ENCODE assay signal across 12 cellular contexts in genomic region chr7:131773413-131773812, GRCh38.
DNase-seq lines count a peak whose midpoint lies in the region; ATAC-seq, FAIRE-seq and TF ChIP-seq lines count a peak whose summit lies in the region.
"Had no signal": no experiment of that assay in that cellular context is flagged by ENCODE, and none has a peak within 500 bp of the region (broad histone marks: within the 10 kb centered on the region; RNA-seq: fewer than 3 reads in every experiment).

No MANE protein-coding gene starts in this region.

- no peak overlapping the region for H3K56ac ChIP-seq in H1 (replicated peaks; ENCODE audit: insufficient read length, low read depth, low read length)

- no peak overlapping the region for H2BK15ac ChIP-seq in H1 (ENCODE audit: low read length)

- H3K4me1 ChIP-seq in HEK293 (ENCODE audit: control insufficient read depth, insufficient read depth, low read length): no peaks in the 10 kb centered on the region
- H3K4me1 ChIP-seq in H1 (replicated peaks in 1 of 4; ENCODE audit: control insufficient read depth in 3 of 4, insufficient read depth in 4 of 4, low read length in 3 of 4): 0 out of 7 replicates have a peak, but pooled peaks cover 0 to 4% (median 0%) of the 10 kb centered on the region in 4 experiments
- H3K4me1 ChIP-seq in small intestine (ENCODE audit: control insufficient read depth in 2 of 2, insufficient read depth in 1 of 2, low read depth in 1 of 2, low read length in 1 of 2): no peaks in the 10 kb centered on the region

- H3K23ac ChIP-seq in H1 (ENCODE audit: insufficient read length): no peak overlapping the region

- H2BK20ac ChIP-seq in H1 (ENCODE audit: low read length): no peak overlapping the region

- H3K9ac ChIP-seq in H1 (replicated peaks in 1 of 4; ENCODE audit: extremely low read depth in 1 of 4, low read depth in 3 of 4, low read length in 3 of 4): no peak overlapping the region

- H3K9me3 ChIP-seq in HEK293 (ENCODE audit: control insufficient read depth, insufficient read depth, low read depth, low read length): no peaks in the 10 kb centered on the region
- no peaks in the 10 kb centered on the region for H3K9me3 ChIP-seq in H1 (ENCODE audit: insufficient read depth in 2 of 2, low read depth in 1 of 2, low read length in 1 of 2)
- H3K9me3 ChIP-seq in small intestine (ENCODE audit: control insufficient read depth, low read depth): no peaks in the 10 kb centered on the region
- H3K9me3 ChIP-seq: Caco-2 had no signal

- POLR2A ChIA-PET in HEK293 (lab: Yijun Ruan, JAX): no interaction called here
- POLR2A ChIA-PET in H1 (lab: Charles Lee; ENCODE audit: partially characterized antibody): no interaction called here

- no peak overlapping the region for H2BK5ac ChIP-seq in H1 (ENCODE audit: low read depth, low read length)

- no peak for FAIRE-seq in H1 (lab: Jason Lieb, UNC)
- FAIRE-seq in small intestine (lab: Jason Lieb, UNC): no peak

- no peak overlapping the region for H3K4ac ChIP-seq in H1 (replicated peaks; ENCODE audit: insufficient read length, low read depth, low read length)

- H4K91ac ChIP-seq in H1 (replicated peaks; ENCODE audit: insufficient read length, low read length): no peak overlapping the region

- no peak for TF ChIP-seq POLR2A in H1 (IDR thresholded peaks at IDR 0.05; ENCODE audit: control extremely low read depth in 1 of 2, low read depth in 2 of 2, low read length in 2 of 2)

- no peak for TF ChIP-seq CTCF in HEK293 (tag by site-specific recombination; IDR thresholded peaks at IDR 0.05)
- TF ChIP-seq CTCF in H1 (IDR thresholded peaks at IDR 0.05; ENCODE audit: control extremely low read depth in 1 of 3, insufficient read depth in 1 of 3, low read depth in 1 of 3, low read length in 3 of 3): no peak

- H3K4me3 ChIP-seq in HEK293 (ENCODE audit: low read depth, low read length) (no peak overlapping the region), H1 (ENCODE audit: extremely low read depth in 1 of 4, insufficient read depth in 2 of 4, low read depth in 3 of 4, low read length in 4 of 4) (no peak overlapping the region), small intestine (ENCODE audit: low read depth in 1 of 2, low read length in 2 of 2) (no peak overlapping the region)
- H3K4me3 ChIP-seq: GM23338 had no signal

- no peak overlapping the region for H2BK120ac ChIP-seq in H1 (replicated peaks; ENCODE audit: low read depth, low read length)

- H2AFZ ChIP-seq in H1 (ENCODE audit: low read length): no peak overlapping the region
- H2AFZ ChIP-seq: GM23338 had no signal

- no peak for ATAC-seq in GM18517 (IDR thresholded peaks at IDR 0.05; ENCODE audit: unreplicated experiment)
- ATAC-seq in GM18520 (IDR thresholded peaks at IDR 0.05; ENCODE audit: unreplicated experiment): no peak
- ATAC-seq: CD8-positive, alpha-beta T cell; GM23338 had no signal

- no peak for TF ChIP-seq EP300 in H1 (IDR thresholded peaks at IDR 0.05; ENCODE audit: borderline replicate concordance in 1 of 2, low read depth in 2 of 2, low read length in 2 of 2)

- no peaks in the 10 kb centered on the region for H3K36me3 ChIP-seq in HEK293 (ENCODE audit: control insufficient read depth in 2 of 2, insufficient read depth in 1 of 2, low read length in 2 of 2)
- H3K36me3 ChIP-seq in H1 (ENCODE audit: control insufficient read depth in 2 of 4, insufficient read depth in 4 of 4, low read length in 3 of 4): no peaks in the 10 kb centered on the region
- no peaks in the 10 kb centered on the region for H3K36me3 ChIP-seq in small intestine (ENCODE audit: control insufficient read depth in 2 of 2, insufficient read depth in 2 of 2, low read length in 2 of 2)

- H2BK12ac ChIP-seq in H1 (ENCODE audit: low read depth, low read length): no peak overlapping the region

- WGBS in H1 (ENCODE audit: extremely low coverage in 1 of 2, insufficient coverage in 1 of 2, insufficient read length in 1 of 2, insufficient replicate concordance in 2 of 2, low coverage in 1 of 2, low lambda C conversion rate in 2 of 2, missing lambda C conversion rate in 1 of 2), 2 experiments: 83% methylated on average over 2 of the region's 2 CpGs; no CpG with 5 or more reads in 1 of the 2 experiments
- 8 to 31% (median 15%) methylated on average over 2 of the region's 2 CpGs for WGBS in small intestine, 3 donors

- TF ChIP-seq RAD21 in H1 (IDR thresholded peaks at IDR 0.05 in 1 of 2, conservative IDR thresholded peaks at IDR 0.05 in 1 of 2; ENCODE audit: low read depth in 2 of 2, low read length in 2 of 2): no peak

- H3K18ac ChIP-seq in H1 (ENCODE audit: extremely low read depth, low read length): no peak overlapping the region

- H3K23me2 ChIP-seq in H1 (ENCODE audit: low read depth, low read length): no peaks in the 10 kb centered on the region; the same call in 1 of the 2 replicates

- CTCF ChIA-PET in HEK293 (lab: Yijun Ruan, JAX) (interaction anchor here (1.9 kb wide), 1 partner anchor 20 kb away, joined by 7 read pairs; no protein-coding TSS in a partner anchor), H1 (lab: Charles Lee; ENCODE audit: partially characterized antibody) (interaction anchor here (0.8 to 4.1 kb wide), 9 partner anchors 13 to 86 kb away, joined by 3 to 16 read pairs (median 5); no protein-coding TSS in a partner anchor)

- H4K5ac ChIP-seq in H1 (ENCODE audit: insufficient read length, low read depth, low read length): no peak overlapping the region

- H3K27me3 ChIP-seq in H1 (replicated peaks in 1 of 4; ENCODE audit: control insufficient read depth in 3 of 4, extremely low read depth in 1 of 4, insufficient read depth in 3 of 4, low read length in 3 of 4) (no peaks in the 10 kb centered on the region), small intestine (ENCODE audit: control insufficient read depth in 2 of 2, insufficient read depth in 2 of 2, low read length in 2 of 2) (no peaks in the 10 kb centered on the region)

- no peaks in the 10 kb centered on the region for H3K79me1 ChIP-seq in H1 (ENCODE audit: low read depth, low read length)

- H3K4me2 ChIP-seq in H1 (ENCODE audit: insufficient read depth in 1 of 2, low read depth in 2 of 2, low read length in 2 of 2): no peak overlapping the region
- H3K4me2 ChIP-seq: GM23338 had no signal

- DNase-seq in DMS 273 (lab: John Stamatoyannopoulos, UW; ENCODE audit: unreplicated experiment): peak; percentile 50
- DNase-seq in H1 (ENCODE audit: low read depth in 1 of 2, low spot score in 2 of 2): no peak
- peak; percentile 6 for DNase-seq in small intestine
- no peak for DNase-seq in NCI-H510A (lab: John Stamatoyannopoulos, UW)
- DNase-seq: Caco-2; CD8-positive, alpha-beta T cell; H9; HFFc6 had no signal

- no peak overlapping the region for H3K14ac ChIP-seq in H1 (ENCODE audit: insufficient read length)

- no peak overlapping the region for H2AK5ac ChIP-seq in H1 (ENCODE audit: low read depth, low read length)

- no peaks in the 10 kb centered on the region for H4K20me1 ChIP-seq in H1 (replicated peaks in 1 of 2; ENCODE audit: control insufficient read depth in 1 of 2, insufficient read depth in 2 of 2, low read length in 2 of 2)

- H4K8ac ChIP-seq in H1 (ENCODE audit: extremely low read depth, insufficient read depth, low read length): no peak overlapping the region

- no peak overlapping the region for H3K27ac ChIP-seq in HEK293 (ENCODE audit: extremely low read depth, low read depth, low read length)
- no peak overlapping the region for H3K27ac ChIP-seq in H1 (ENCODE audit: low read depth, low read length)
- H3K27ac ChIP-seq in small intestine (ENCODE audit: low read depth in 1 of 2, low read length in 1 of 2): no peak overlapping the region

- no peaks in the 10 kb centered on the region for H3K79me2 ChIP-seq in H1 (ENCODE audit: control insufficient read depth in 1 of 2, insufficient read depth in 2 of 2, low read length in 2 of 2)

TF ChIP-seq in HEK293, 187 proteins besides CTCF, POLR2A, EP300 and RAD21:
- TF ChIP-seq, protein P1, sequence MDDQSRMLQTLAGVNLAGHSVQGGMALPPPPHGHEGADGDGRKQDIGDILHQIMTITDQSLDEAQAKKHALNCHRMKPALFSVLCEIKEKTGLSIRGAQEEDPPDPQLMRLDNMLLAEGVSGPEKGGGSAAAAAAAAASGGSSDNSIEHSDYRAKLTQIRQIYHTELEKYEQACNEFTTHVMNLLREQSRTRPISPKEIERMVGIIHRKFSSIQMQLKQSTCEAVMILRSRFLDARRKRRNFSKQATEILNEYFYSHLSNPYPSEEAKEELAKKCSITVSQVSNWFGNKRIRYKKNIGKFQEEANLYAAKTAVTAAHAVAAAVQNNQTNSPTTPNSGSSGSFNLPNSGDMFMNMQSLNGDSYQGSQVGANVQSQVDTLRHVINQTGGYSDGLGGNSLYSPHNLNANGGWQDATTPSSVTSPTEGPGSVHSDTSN (CRISPR knock-in tag; IDR thresholded peaks at IDR 0.05): no peak
- 0 out of 2 replicates have a peak, but pooled peaks have one; percentile 9 for TF ChIP-seq ZNF768 (tag by site-specific recombination; IDR thresholded peaks at IDR 0.05)

TF ChIP-seq in H1, 55 proteins besides CTCF, POLR2A, EP300 and RAD21:
- TF ChIP-seq SP4 (IDR thresholded peaks at IDR 0.05; ENCODE audit: low read length) (no peak), KDM5A (IDR thresholded peaks at IDR 0.05; ENCODE audit: low read length) (no peak), JUN (IDR thresholded peaks at IDR 0.05; ENCODE audit: low read depth, low read length) (no peak), KDM1A (IDR thresholded peaks at IDR 0.05; ENCODE audit: borderline replicate concordance, low read length) (peak; percentile 53; the same call in 1 of the 2 replicates)
- TF ChIP-seq, protein P2, sequence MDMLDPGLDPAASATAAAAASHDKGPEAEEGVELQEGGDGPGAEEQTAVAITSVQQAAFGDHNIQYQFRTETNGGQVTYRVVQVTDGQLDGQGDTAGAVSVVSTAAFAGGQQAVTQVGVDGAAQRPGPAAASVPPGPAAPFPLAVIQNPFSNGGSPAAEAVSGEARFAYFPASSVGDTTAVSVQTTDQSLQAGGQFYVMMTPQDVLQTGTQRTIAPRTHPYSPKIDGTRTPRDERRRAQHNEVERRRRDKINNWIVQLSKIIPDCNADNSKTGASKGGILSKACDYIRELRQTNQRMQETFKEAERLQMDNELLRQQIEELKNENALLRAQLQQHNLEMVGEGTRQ (IDR thresholded peaks at IDR 0.05; ENCODE audit: low read length): no peak
TF ChIP-seq in H1: peak in this region for 1.

Comparison
In these comparisons a context has a peak if more than half of its experiments do, and no peak if none do; other contexts are left out.
1. DNase-seq: peak in DMS 273 (single experiment) and small intestine (single experiment); none in H1 (0 of 2) and NCI-H510A (single experiment).